12 cellular contexts compared by ENCODE assay signal in the genomic region with DNA sequence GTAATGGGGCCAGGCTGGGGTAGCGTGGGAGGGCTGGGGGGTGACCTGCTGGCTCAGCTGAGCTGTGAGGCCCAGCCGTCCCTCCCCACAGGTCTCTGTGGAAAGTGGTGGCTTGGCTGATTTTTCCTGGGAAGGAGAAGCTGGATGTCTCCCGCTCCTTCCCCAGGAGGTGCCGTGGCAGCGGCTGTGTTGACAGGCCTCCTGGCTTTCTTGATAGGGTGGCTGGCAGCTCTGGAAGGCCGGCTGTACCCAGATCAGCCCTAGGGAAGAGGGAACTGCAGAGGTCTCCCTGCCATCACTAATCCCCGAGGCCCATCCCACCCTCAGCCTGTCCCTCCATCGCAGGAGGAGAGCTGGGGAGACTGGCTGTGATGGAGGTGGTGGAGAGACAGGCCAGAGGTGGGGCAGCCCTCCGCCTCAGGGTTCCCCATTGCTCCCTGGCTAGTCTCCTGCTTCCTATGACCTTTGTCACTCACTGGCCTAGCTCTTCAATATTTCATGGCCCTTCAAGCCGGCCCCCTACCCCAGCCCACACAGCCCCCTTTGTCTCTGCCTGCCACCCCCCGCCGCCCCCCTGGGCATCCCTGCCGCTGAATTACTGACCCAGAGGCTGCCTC. TPM values are rescaled to one million over a fixed set of nuclear protein-coding genes. Genes with fewer than 3 reads are reported as not detected.
DNase-seq lines count a peak whose midpoint lies in the region; ATAC-seq, FAIRE-seq and TF ChIP-seq lines count a peak whose summit lies in the region.
"Had no signal": no experiment of that assay in that cellular context is flagged by ENCODE, and none has a peak within 500 bp of the region (broad histone marks: within the 10 kb centered on the region; RNA-seq: fewer than 3 reads in every experiment).

No MANE protein-coding gene starts in this region.

- peaks cover 29% of the 10 kb centered on the region for H3K4me1 ChIP-seq in CD8-positive, alpha-beta memory T cell (ENCODE audit: insufficient read depth, low read length)
- peaks cover 87% of the 10 kb centered on the region for H3K4me1 ChIP-seq in hepatocyte (ENCODE audit: insufficient read depth)
- H3K4me1 ChIP-seq in CD4-positive, alpha-beta memory T cell (ENCODE audit: insufficient read depth, low read length): peaks cover 16% of the 10 kb centered on the region

- WGBS in hepatocyte (ENCODE audit: low lambda C conversion rate, missing lambda C conversion rate): 40% methylated on average over 11 of the region's 13 CpGs

- intact Hi-C loops in CD4-positive, alpha-beta memory T cell (cut with micrococcal nuclease): no loop called here

- peaks cover 66% of the 10 kb centered on the region for H4K20me1 ChIP-seq in hepatocyte (ENCODE audit: insufficient read depth, poor library complexity, severe bottlenecking)

- no peak overlapping the region for H3K27ac ChIP-seq in CD8-positive, alpha-beta memory T cell (ENCODE audit: low read depth, low read length)
- peak overlapping the region; percentile 93 for H3K27ac ChIP-seq in hepatocyte
- H3K27ac ChIP-seq in CD4-positive, alpha-beta memory T cell (ENCODE audit: low read depth, low read length): no peak overlapping the region

- DNase-seq in CD8-positive, alpha-beta memory T cell: no peak
- no peak for DNase-seq in WTC11 (ENCODE audit: low spot score)
- no peak for DNase-seq in hepatocyte (ENCODE audit: low spot score)
- DNase-seq in retina: peak; percentile 56
- DNase-seq in CD4-positive, alpha-beta memory T cell: no peak
- DNase-seq in dermis blood vessel endothelial cell: no peak
- DNase-seq in COLO829 (ENCODE audit: low spot score): no peak
- DNase-seq in RCC 7860 (ENCODE audit: low spot score): no peak
- DNase-seq: activated CD4-positive, alpha-beta T cell treated with anti-CD3 and anti-CD28 coated beads for 1 hour; cerebellar nuclear complex; NCI-H526 treated with DMSO at 0.1 percent for 48 hours had no signal

- peak overlapping the region; percentile 94 for H3K4me2 ChIP-seq in hepatocyte

- peaks cover 93% of the 10 kb centered on the region for H3K79me2 ChIP-seq in hepatocyte

- POLR2A ChIA-PET in CD8-positive, alpha-beta memory T cell (lab: Charles Lee): interaction anchor here (1.0 kb wide), 1 partner anchor 21 kb away, joined by 3 read pairs; no protein-coding TSS in a partner anchor
- POLR2A ChIA-PET in WTC11 (lab: Charles Lee): no interaction called here
- POLR2A ChIA-PET in CD4-positive, alpha-beta memory T cell (lab: Charles Lee; ENCODE audit: partially characterized antibody): interaction anchor here (1.4 kb wide), 1 partner anchor 13 kb away, joined by 3 read pairs; no protein-coding TSS in a partner anchor

- peaks cover 2 to 20% of the 10 kb centered on the region in 2 donors for H3K27me3 Mint-ChIP-seq in CD8-positive, alpha-beta memory T cell
- H3K27me3 Mint-ChIP-seq in WTC11 (ENCODE audit: low read depth): no peaks in the 10 kb centered on the region
- peaks cover 28 to 33% of the 10 kb centered on the region in 2 donors for H3K27me3 Mint-ChIP-seq in CD4-positive, alpha-beta memory T cell

- no peaks in the 10 kb centered on the region for H3K36me3 ChIP-seq in CD8-positive, alpha-beta memory T cell (ENCODE audit: insufficient read depth, low read length)
- no peaks in the 10 kb centered on the region for H3K36me3 ChIP-seq in hepatocyte (replicated peaks; ENCODE audit: insufficient read depth, low read depth)
- no peaks in the 10 kb centered on the region for H3K36me3 ChIP-seq in CD4-positive, alpha-beta memory T cell (ENCODE audit: insufficient read depth, low read length)

- no peaks in the 10 kb centered on the region for H3K9me3 Mint-ChIP-seq in CD8-positive, alpha-beta memory T cell
- H3K9me3 Mint-ChIP-seq in WTC11: no peaks in the 10 kb centered on the region
- H3K9me3 Mint-ChIP-seq in CD4-positive, alpha-beta memory T cell: no peaks in the 10 kb centered on the region

- H3K27me3 ChIP-seq in CD8-positive, alpha-beta memory T cell (ENCODE audit: insufficient read depth, low read length, poor library complexity, severe bottlenecking): peaks cover 24% of the 10 kb centered on the region
- H3K27me3 ChIP-seq in hepatocyte: no peaks in the 10 kb centered on the region
- peaks cover 24% of the 10 kb centered on the region for H3K27me3 ChIP-seq in CD4-positive, alpha-beta memory T cell (ENCODE audit: insufficient read depth, low read length)

- H3K4me3 Mint-ChIP-seq in CD8-positive, alpha-beta memory T cell: no peak overlapping the region
- peak overlapping the region; percentile 20; the same call in 1 of the 2 replicates for H3K4me3 Mint-ChIP-seq in WTC11
- no peak overlapping the region for H3K4me3 Mint-ChIP-seq in CD4-positive, alpha-beta memory T cell

- H3K4me3 ChIP-seq in CD8-positive, alpha-beta memory T cell (ENCODE audit: low read length): no peak overlapping the region
- no peak overlapping the region for H3K4me3 ChIP-seq in hepatocyte
- no peak overlapping the region for H3K4me3 ChIP-seq in CD4-positive, alpha-beta memory T cell (ENCODE audit: low read length in 2 of 2)

- no peak overlapping the region for H2AFZ ChIP-seq in hepatocyte

- no peaks in the 10 kb centered on the region for H3K9me3 ChIP-seq in CD8-positive, alpha-beta memory T cell (ENCODE audit: low read length)
- no peaks in the 10 kb centered on the region for H3K9me3 ChIP-seq in hepatocyte (ENCODE audit: low read depth)
- no peaks in the 10 kb centered on the region for H3K9me3 ChIP-seq in CD4-positive, alpha-beta memory T cell (ENCODE audit: control insufficient read depth in 1 of 2, low read length in 2 of 2)

- peak overlapping the region in 5 of 8 donors; percentile 30 to 74 (median 71) for H3K27ac Mint-ChIP-seq in CD8-positive, alpha-beta memory T cell
- peak overlapping the region; percentile 91; the same call in 1 of the 2 replicates for H3K27ac Mint-ChIP-seq in WTC11
- no peak overlapping the region for H3K27ac Mint-ChIP-seq in CD4-positive, alpha-beta memory T cell

- H3K9me2 ChIP-seq in hepatocyte (replicated peaks; ENCODE audit: insufficient read depth): no peaks in the 10 kb centered on the region

- TF ChIP-seq CTCF in WTC11 (IDR thresholded peaks at IDR 0.05) (no peak), hepatocyte (IDR thresholded peaks at IDR 0.05; ENCODE audit: poor library complexity) (no peak)

- ATAC-seq in WTC11: 0 out of 2 replicates have a peak, but pooled peaks have one; percentile 1

- no peak for FAIRE-seq in RCC 7860 (lab: Jason Lieb, UNC)
- FAIRE-seq: islet of Langerhans had no signal

- CTCF ChIA-PET in CD8-positive, alpha-beta memory T cell (lab: Charles Lee): interaction anchor here (1.1 kb wide), 1 partner anchor 111 kb away, joined by 6 read pairs; no protein-coding TSS in a partner anchor
- CTCF ChIA-PET in WTC11 (lab: Charles Lee): interaction anchor here (0.9 to 9.5 kb wide), 10 partner anchors 16 to 120 kb away, joined by 3 to 235 read pairs (median 4); no protein-coding TSS in a partner anchor
- CTCF ChIA-PET in CD4-positive, alpha-beta memory T cell (lab: Charles Lee; ENCODE audit: partially characterized antibody): interaction anchor here (0.7 to 1.2 kb wide), 3 partner anchors 17 to 22 kb away, joined by 3 to 5 read pairs (median 3); no protein-coding TSS in a partner anchor

- H3K4me1 Mint-ChIP-seq in CD8-positive, alpha-beta memory T cell: peaks cover 42 to 61% (median 56%) of the 10 kb centered on the region in 3 donors
- H3K4me1 Mint-ChIP-seq in WTC11: peaks cover 81% of the 10 kb centered on the region
- H3K4me1 Mint-ChIP-seq in CD4-positive, alpha-beta memory T cell: peaks cover 5 to 29% (median 10%) of the 10 kb centered on the region in 4 donors

- no peaks in the 10 kb centered on the region for H3K36me3 Mint-ChIP-seq in CD8-positive, alpha-beta memory T cell
- H3K36me3 Mint-ChIP-seq in WTC11: no peaks in the 10 kb centered on the region
- no peaks in the 10 kb centered on the region for H3K36me3 Mint-ChIP-seq in CD4-positive, alpha-beta memory T cell

TF ChIP-seq in WTC11, 78 proteins besides CTCF, POLR2A, EP300 and RAD21 (continues in another document):
- TF ChIP-seq, protein P1, sequence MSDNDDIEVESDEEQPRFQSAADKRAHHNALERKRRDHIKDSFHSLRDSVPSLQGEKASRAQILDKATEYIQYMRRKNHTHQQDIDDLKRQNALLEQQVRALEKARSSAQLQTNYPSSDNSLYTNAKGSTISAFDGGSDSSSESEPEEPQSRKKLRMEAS (CRISPR knock-in tag; IDR thresholded peaks at IDR 0.05): no peak
- TF ChIP-seq, protein P2, sequence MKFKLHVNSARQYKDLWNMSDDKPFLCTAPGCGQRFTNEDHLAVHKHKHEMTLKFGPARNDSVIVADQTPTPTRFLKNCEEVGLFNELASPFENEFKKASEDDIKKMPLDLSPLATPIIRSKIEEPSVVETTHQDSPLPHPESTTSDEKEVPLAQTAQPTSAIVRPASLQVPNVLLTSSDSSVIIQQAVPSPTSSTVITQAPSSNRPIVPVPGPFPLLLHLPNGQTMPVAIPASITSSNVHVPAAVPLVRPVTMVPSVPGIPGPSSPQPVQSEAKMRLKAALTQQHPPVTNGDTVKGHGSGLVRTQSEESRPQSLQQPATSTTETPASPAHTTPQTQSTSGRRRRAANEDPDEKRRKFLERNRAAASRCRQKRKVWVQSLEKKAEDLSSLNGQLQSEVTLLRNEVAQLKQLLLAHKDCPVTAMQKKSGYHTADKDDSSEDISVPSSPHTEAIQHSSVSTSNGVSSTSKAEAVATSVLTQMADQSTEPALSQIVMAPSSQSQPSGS (CRISPR knock-in tag; IDR thresholded peaks at IDR 0.05; ENCODE audit: borderline replicate concordance, low read depth): no peak
- TF ChIP-seq, protein P3, sequence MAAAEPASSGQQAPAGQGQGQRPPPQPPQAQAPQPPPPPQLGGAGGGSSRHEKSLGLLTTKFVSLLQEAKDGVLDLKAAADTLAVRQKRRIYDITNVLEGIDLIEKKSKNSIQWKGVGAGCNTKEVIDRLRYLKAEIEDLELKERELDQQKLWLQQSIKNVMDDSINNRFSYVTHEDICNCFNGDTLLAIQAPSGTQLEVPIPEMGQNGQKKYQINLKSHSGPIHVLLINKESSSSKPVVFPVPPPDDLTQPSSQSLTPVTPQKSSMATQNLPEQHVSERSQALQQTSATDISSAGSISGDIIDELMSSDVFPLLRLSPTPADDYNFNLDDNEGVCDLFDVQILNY (CRISPR knock-in tag; IDR thresholded peaks at IDR 0.05): no peak
- TF ChIP-seq, protein P4, sequence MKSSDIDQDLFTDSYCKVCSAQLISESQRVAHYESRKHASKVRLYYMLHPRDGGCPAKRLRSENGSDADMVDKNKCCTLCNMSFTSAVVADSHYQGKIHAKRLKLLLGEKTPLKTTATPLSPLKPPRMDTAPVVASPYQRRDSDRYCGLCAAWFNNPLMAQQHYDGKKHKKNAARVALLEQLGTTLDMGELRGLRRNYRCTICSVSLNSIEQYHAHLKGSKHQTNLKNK (CRISPR knock-in tag; IDR thresholded peaks at IDR 0.05): no peak
- TF ChIP-seq ZNF232 (CRISPR knock-in tag; IDR thresholded peaks at IDR 0.05): no peak
- no peak for TF ChIP-seq ZNF138 (CRISPR knock-in tag; conservative IDR thresholded peaks at IDR 0.05)

RNA-seq across cellular contexts. Expression of a gene that starts 6.8 kb away (rescaled TPM):
- total RNA-seq in CD8-positive, alpha-beta memory T cell: 1 to 10 TPM; 2.1 to 3.1 TPM
- polyA plus RNA-seq in CD8-positive, alpha-beta memory T cell: 67.0 TPM
- total RNA-seq in WTC11 (2021): 77.5 to 97.2 TPM (median 78.0 TPM) in 3 replicates
- total RNA-seq in hepatocyte: 90.9 and 110 TPM in 2 replicates
- polyA plus RNA-seq in hepatocyte: 98.7 and 106 TPM in 2 replicates
- 1 to 10 TPM; 1.6 to 3.6 TPM for total RNA-seq in CD4-positive, alpha-beta memory T cell
- polyA plus RNA-seq in CD4-positive, alpha-beta memory T cell: 1 to 10 TPM; 2.7 to 5.5 TPM
- total RNA-seq in dermis blood vessel endothelial cell: 29.6 and 36.1 TPM in 2 replicates

Comparison
In these comparisons a context has a peak if more than half of its experiments do, and no peak if none do; other contexts are left out.
1. H3K27ac Mint-ChIP-seq: peak in CD8-positive, alpha-beta memory T cell (5 of 8) and WTC11 (single experiment); none in CD4-positive, alpha-beta memory T cell (0 of 7).